ENCODE assay signal across 1 cellular context in genomic region chr13:38979891-38980627, GRCh38.
TF ChIP-seq lines count a peak whose summit lies in the region.

No MANE protein-coding gene starts in this region.

TF ChIP-seq in K562, 482 proteins besides CTCF, POLR2A, EP300 and RAD21:
- TF ChIP-seq TRIM25 (IDR thresholded peaks at IDR 0.05; ENCODE audit: borderline replicate concordance): no peak
- TF ChIP-seq NCOA4 (IDR thresholded peaks at IDR 0.05; ENCODE audit: partially characterized antibody): no peak
- TF ChIP-seq ID3 (CRISPR knock-in tag; IDR thresholded peaks at IDR 0.05): no peak
- TF ChIP-seq ID3 (tag; IDR thresholded peaks at IDR 0.05): no peak
- no peak for TF ChIP-seq GABPB1 (CRISPR knock-in tag; IDR thresholded peaks at IDR 0.05)
- no peak for TF ChIP-seq ZNF644 (tag; IDR thresholded peaks at IDR 0.05; ENCODE audit: low read depth)
- no peak for TF ChIP-seq IRF1 (CRISPR knock-in tag; IDR thresholded peaks at IDR 0.05; ENCODE audit: borderline replicate concordance)
- no peak for TF ChIP-seq RFX7 (CRISPR knock-in tag; IDR thresholded peaks at IDR 0.05)
- TF ChIP-seq ZNF354B (CRISPR knock-in tag; IDR thresholded peaks at IDR 0.05): no peak
- no peak for TF ChIP-seq ARNT (IDR thresholded peaks at IDR 0.05)
- no peak for TF ChIP-seq ATF3 (IDR thresholded peaks at IDR 0.05)
- TF ChIP-seq ATF3 (CRISPR knock-in tag; conservative IDR thresholded peaks at IDR 0.05): no peak
- TF ChIP-seq KDM1A (IDR thresholded peaks at IDR 0.05): no peak
- TF ChIP-seq ATF4 (CRISPR knock-in tag; IDR thresholded peaks at IDR 0.05): no peak
- no peak for TF ChIP-seq CEBPZ (IDR thresholded peaks at IDR 0.05; ENCODE audit: borderline replicate concordance, low read depth, low read length)
- TF ChIP-seq ZC3H4 (CRISPR knock-in tag; IDR thresholded peaks at IDR 0.05; ENCODE audit: borderline replicate concordance): no peak
- 0 out of 2 replicates have a peak, but pooled peaks have one; percentile 7 for TF ChIP-seq BHLHE40 (IDR thresholded peaks at IDR 0.05; ENCODE audit: low read length)
- peak; percentile 83 for TF ChIP-seq ZNF584 (CRISPR knock-in tag; IDR thresholded peaks at IDR 0.05; ENCODE audit: low read depth)
- TF ChIP-seq E2F4 (CRISPR knock-in tag; IDR thresholded peaks at IDR 0.05; ENCODE audit: low read depth): no peak
- TF ChIP-seq ZNF778 (CRISPR knock-in tag; IDR thresholded peaks at IDR 0.05): no peak
- TF ChIP-seq ZNF217 (CRISPR knock-in tag; IDR thresholded peaks at IDR 0.05): no peak
- TF ChIP-seq RCOR1 (IDR thresholded peaks at IDR 0.05; ENCODE audit: borderline replicate concordance in 1 of 2, low read depth in 2 of 2, low read length in 2 of 2): no peak
- no peak for TF ChIP-seq CREB1 (IDR thresholded peaks at IDR 0.05)
- TF ChIP-seq CREB1 (CRISPR knock-in tag; IDR thresholded peaks at IDR 0.05): no peak
- TF ChIP-seq ZNF175 (CRISPR knock-in tag; IDR thresholded peaks at IDR 0.05; ENCODE audit: low read depth): peak; percentile 15; the same call in 1 of the 2 replicates
- peak; percentile 77; the same call in 1 of the 2 replicates for TF ChIP-seq ZNF589 (CRISPR knock-in tag; IDR thresholded peaks at IDR 0.05; ENCODE audit: low read depth)
- no peak for TF ChIP-seq JUNB (CRISPR knock-in tag; conservative IDR thresholded peaks at IDR 0.05)
- TF ChIP-seq TEAD1 (CRISPR knock-in tag; IDR thresholded peaks at IDR 0.05): no peak
- TF ChIP-seq STAT5A (IDR thresholded peaks at IDR 0.05; ENCODE audit: borderline replicate concordance, low read length): no peak
- no peak for TF ChIP-seq TAF7 (tag; IDR thresholded peaks at IDR 0.05)
